In genomic region chr21:29297483-29298347, GRCh38 we compare ENCODE assay signal across 8 cellular contexts. TPM values are rescaled to one million over a fixed set of nuclear protein-coding genes. Genes with fewer than 3 reads are reported as not detected.
A peak's percentile ranks its signal among the peaks of the same experiment; 100 is the strongest.
DNase-seq lines count a peak whose midpoint lies in the region; ATAC-seq and TF ChIP-seq lines count a peak whose summit lies in the region.

No MANE protein-coding gene starts in this region.

- H3K9ac ChIP-seq in skeletal muscle tissue (ENCODE audit: low read depth in 1 of 3, low read length in 3 of 3), result no peak overlapping the region

- DNase-seq in activated B cell treated with CpG ODN at 0.5 μM for 24 hours (no peak), right cardiac atrium (peak in 1 of 3 donors; percentile 45), NAMALWA (ENCODE audit: low spot score) (no peak)

- no peaks in the 10 kb centered on the region for H3K9me3 ChIP-seq in HEK293 (ENCODE audit: control insufficient read depth, insufficient read depth, low read depth, low read length)
- no peaks in the 10 kb centered on the region for H3K9me3 ChIP-seq in right cardiac atrium (ENCODE audit: control insufficient read depth, low read length)
- H3K9me3 ChIP-seq in skeletal muscle tissue (ENCODE audit: control insufficient read depth in 3 of 3, low read length in 3 of 3), result no peaks in the 10 kb centered on the region

- WGBS in right cardiac atrium, result 83% methylated on average over 27 of the region's 27 CpGs

- intact Hi-C loops in activated B cell treated with CpG ODN at 0.5 μM for 24 hours (cut with micrococcal nuclease), result loop anchor here (1.0 kb wide), 1 partner anchor 133 kb away; no protein-coding TSS in a partner anchor
- intact Hi-C loops in right cardiac atrium (cut with DNase I), result loop anchor here in 1 of 4 donors (5.0 kb wide), 1 partner anchor 130 kb away; no protein-coding TSS in a partner anchor

- no peak overlapping the region for H3K4me3 ChIP-seq in HEK293 (ENCODE audit: low read depth, low read length)
- peak overlapping the region; percentile 99 for H3K4me3 ChIP-seq in right cardiac atrium (ENCODE audit: low read length)
- peak overlapping the region; percentile 52 to 66 (median 65) for H3K4me3 ChIP-seq in skeletal muscle tissue (ENCODE audit: low read length in 3 of 3)

- H3K4me1 Mint-ChIP-seq in activated B cell treated with CpG ODN at 0.5 μM for 24 hours, result peaks cover 71% of the 10 kb centered on the region

- H3K9me3 Mint-ChIP-seq in activated B cell treated with CpG ODN at 0.5 μM for 24 hours, result peaks cover 2% of the 10 kb centered on the region

- H3K27me3 Mint-ChIP-seq in activated B cell treated with CpG ODN at 0.5 μM for 24 hours, result no peaks in the 10 kb centered on the region

- POLR2A ChIA-PET in HEK293 (lab: Yijun Ruan, JAX) (interaction anchor here (0.9 to 1.1 kb wide), 2 partner anchors 11 to 224 kb away, joined by 3 read pairs; partner anchors contain the start of gene CCT8), activated B cell treated with CpG ODN at 0.5 μM for 24 hours (lab: Charles Lee) (interaction anchor here (0.7 to 6.2 kb wide), 18 partner anchors 8 to 207 kb away, joined by 3 to 137 read pairs (median 8); no protein-coding TSS in a partner anchor)

- H3K36me3 ChIP-seq in HEK293 (ENCODE audit: control insufficient read depth in 2 of 2, insufficient read depth in 1 of 2, low read length in 2 of 2) (no peaks in the 10 kb centered on the region), skeletal muscle tissue (ENCODE audit: control insufficient read depth in 3 of 3, insufficient read depth in 3 of 3, low read length in 3 of 3) (no peaks in the 10 kb centered on the region)

- TF ChIP-seq CTCF in HEK293 (tag by site-specific recombination; IDR thresholded peaks at IDR 0.05) (no peak), activated B cell treated with CpG ODN at 0.5 μM for 24 hours (IDR thresholded peaks at IDR 0.05) (no peak)

- H3K27ac ChIP-seq in HEK293 (ENCODE audit: extremely low read depth, low read depth, low read length) (no peak overlapping the region; the same call in 1 of the 2 replicates), right cardiac atrium (ENCODE audit: low read length) (no peak overlapping the region), skeletal muscle tissue (ENCODE audit: low read depth, low read length) (peak overlapping the region; percentile 80)

- ATAC-seq in activated B cell treated with CpG ODN at 0.5 μM for 24 hours (ENCODE audit: low read depth) (no peak), right cardiac atrium (no peak), HG03025 (IDR thresholded peaks at IDR 0.05; ENCODE audit: low FRiP score, unreplicated experiment) (no peak), esophagus mucosa (no peak), HG02884 (IDR thresholded peaks at IDR 0.05; ENCODE audit: unreplicated experiment) (no peak)

- peak overlapping the region; percentile 76 for H3K27ac Mint-ChIP-seq in activated B cell treated with CpG ODN at 0.5 μM for 24 hours

- CTCF ChIA-PET in HEK293 (lab: Yijun Ruan, JAX) (interaction anchor here (0.7 to 1.3 kb wide), 6 partner anchors 11 to 207 kb away, joined by 3 to 7 read pairs (median 3); no protein-coding TSS in a partner anchor), activated B cell treated with CpG ODN at 0.5 μM for 24 hours (lab: Charles Lee) (interaction anchor here (0.8 to 4.4 kb wide), 8 partner anchors 51 to 210 kb away, joined by 3 to 27 read pairs (median 3); no protein-coding TSS in a partner anchor)

- H3K4me3 Mint-ChIP-seq in activated B cell treated with CpG ODN at 0.5 μM for 24 hours, result peak overlapping the region; percentile 71

- H3K4me1 ChIP-seq in HEK293 (ENCODE audit: control insufficient read depth, insufficient read depth, low read length), result peaks cover 18% of the 10 kb centered on the region; the same call in 1 of the 2 replicates
- peaks cover 9% of the 10 kb centered on the region for H3K4me1 ChIP-seq in right cardiac atrium (ENCODE audit: control insufficient read depth, insufficient read depth, low read length)
- H3K4me1 ChIP-seq in skeletal muscle tissue (ENCODE audit: control insufficient read depth in 3 of 3, insufficient read depth in 3 of 3, low read length in 3 of 3), result peaks cover 10 to 39% (median 20%) of the 10 kb centered on the region in 3 donors

- no peaks in the 10 kb centered on the region for H3K27me3 ChIP-seq in right cardiac atrium (ENCODE audit: control insufficient read depth, insufficient read depth)
- no peaks in the 10 kb centered on the region for H3K27me3 ChIP-seq in skeletal muscle tissue (ENCODE audit: control insufficient read depth in 3 of 3, insufficient read depth in 3 of 3, low read length in 3 of 3)

- H3K36me3 Mint-ChIP-seq in activated B cell treated with CpG ODN at 0.5 μM for 24 hours (ENCODE audit: low read depth), result peaks cover 18% of the 10 kb centered on the region

TF ChIP-seq in HEK293, 187 proteins besides CTCF, POLR2A, EP300 and RAD21 (continues in another document):
- TF ChIP-seq MZF1 (tag by site-specific recombination; IDR thresholded peaks at IDR 0.05; ENCODE audit: borderline replicate concordance) (no peak), ZNF138 (tag by site-specific recombination; IDR thresholded peaks at IDR 0.05; ENCODE audit: borderline replicate concordance) (no peak), ZNF624 (tag by site-specific recombination; IDR thresholded peaks at IDR 0.05) (no peak), ZNF280D (tag by site-specific recombination; IDR thresholded peaks at IDR 0.05) (no peak), SETDB1 (IDR thresholded peaks at IDR 0.05; ENCODE audit: insufficient read length, low read length) (no peak), ZEB2 (tag by site-specific recombination; IDR thresholded peaks at IDR 0.05) (no peak), PRDM1 (tag by site-specific recombination; IDR thresholded peaks at IDR 0.05) (peak; percentile 71), KLF8 (tag by site-specific recombination; IDR thresholded peaks at IDR 0.05) (0 out of 2 replicates have a peak, but pooled peaks have one; percentile 4), ZNF837 (tag by site-specific recombination; IDR thresholded peaks at IDR 0.05) (no peak), SCRT1 (tag by site-specific recombination; IDR thresholded peaks at IDR 0.05; ENCODE audit: borderline replicate concordance) (peak; percentile 80), ZNF626 (tag by site-specific recombination; IDR thresholded peaks at IDR 0.05) (no peak), ZNF514 (tag by site-specific recombination; IDR thresholded peaks at IDR 0.05) (no peak), YY2 (tag by site-specific recombination; IDR thresholded peaks at IDR 0.05) (no peak), GLIS1 (tag by site-specific recombination; IDR thresholded peaks at IDR 0.05) (no peak), TSHZ1 (tag by site-specific recombination; IDR thresholded peaks at IDR 0.05; ENCODE audit: borderline replicate concordance) (no peak), ZBTB8A (tag by site-specific recombination; IDR thresholded peaks at IDR 0.05) (no peak), SCRT2 (tag by site-specific recombination; IDR thresholded peaks at IDR 0.05) (peak; percentile 85), OSR2 (tag by site-specific recombination; IDR thresholded peaks at IDR 0.05) (no peak), TRIM28 (IDR thresholded peaks at IDR 0.05; ENCODE audit: borderline replicate concordance, low read length) (no peak)

RNA-seq across cellular contexts. Expression of gene BACH1, which starts 1.0 kb away (rescaled TPM):
- 141 and 152 TPM in 2 replicates for total RNA-seq in activated B cell treated with CpG ODN at 0.5 μM for 24 hours
- 10 to 100 TPM; 44.8 to 68.3 (median 47.4) TPM for total RNA-seq in right cardiac atrium
- polyA plus RNA-seq in right cardiac atrium, result 5.0 TPM
- 126 TPM for total RNA-seq in skeletal muscle tissue
- total RNA-seq in esophagus mucosa, result 61.5 TPM
